In genomic region chr10:70932415-70933196, GRCh38 we compare ENCODE assay signal across 23 cellular contexts. TPM values are rescaled to one million over a fixed set of nuclear protein-coding genes. Genes with fewer than 3 reads are reported as not detected.
A peak's percentile ranks its signal among the peaks of the same experiment; 100 is the strongest.
DNase-seq lines count a peak whose midpoint lies in the region; ATAC-seq, FAIRE-seq and TF ChIP-seq lines count a peak whose summit lies in the region.
"Had no signal": no experiment of that assay in that cellular context is flagged by ENCODE, and none has a peak within 500 bp of the region (broad histone marks: within the 10 kb centered on the region; RNA-seq: fewer than 3 reads in every experiment).

No MANE protein-coding gene starts in this region.

- H3K27ac Mint-ChIP-seq in CD8-positive, alpha-beta memory T cell = no peak overlapping the region
- H3K27ac Mint-ChIP-seq: activated CD4-positive, alpha-beta memory T cell treated with anti-CD3 and anti-CD28 coated beads, Interleukin-2, amount 10 ng/mL, durations not matched to agents 7 days and 5 days; CD4-positive, alpha-beta memory T cell; stimulated activated naive CD8-positive, alpha-beta T cell treated with anti-CD3 and anti-CD28 coated beads, Interleukin-15, Interleukin-2, amounts not matched to agents 100 ng/mL and 50 ng/mL, for 24 hours had no signal

- ATAC-seq in HG03108 (IDR thresholded peaks at IDR 0.05; ENCODE audit: unreplicated experiment) = no peak
- ATAC-seq: right cardiac atrium had no signal

- POLR2A ChIA-PET in CD8-positive, alpha-beta memory T cell (lab: Charles Lee) = no interaction called here

- H3K4me3 ChIP-seq in colonic mucosa (no peak overlapping the region), retinal pigment epithelial cell (ENCODE audit: low read length) (no peak overlapping the region)
- H3K4me3 ChIP-seq in CD8-positive, alpha-beta memory T cell (ENCODE audit: low read length) = no peak overlapping the region
- H3K4me3 ChIP-seq: coronary artery had no signal

- CTCF ChIA-PET in CD8-positive, alpha-beta memory T cell (lab: Charles Lee) = no interaction called here

- H3K9ac ChIP-seq in colonic mucosa (ENCODE audit: low read depth in 2 of 2, low read length in 2 of 2) = no peak overlapping the region

- H3K36me3 Mint-ChIP-seq in CD8-positive, alpha-beta memory T cell = no peaks in the 10 kb centered on the region
- H3K36me3 Mint-ChIP-seq: CD4-positive, alpha-beta memory T cell had no signal

- H3K4me3 Mint-ChIP-seq in CD8-positive, alpha-beta memory T cell = no peak overlapping the region
- H3K4me3 Mint-ChIP-seq: activated CD4-positive, alpha-beta memory T cell treated with anti-CD3 and anti-CD28 coated beads, Interleukin-2, amount 10 ng/mL, durations not matched to agents 7 days and 5 days; CD4-positive, alpha-beta memory T cell; stimulated activated naive CD8-positive, alpha-beta T cell treated with anti-CD3 and anti-CD28 coated beads, Interleukin-15, Interleukin-2, amounts not matched to agents 100 ng/mL and 50 ng/mL, for 24 hours had no signal

- no peaks in the 10 kb centered on the region for H3K9me3 ChIP-seq in colonic mucosa
- H3K9me3 ChIP-seq in CD8-positive, alpha-beta memory T cell (ENCODE audit: low read length) = no peaks in the 10 kb centered on the region

- intact Hi-C loops in colonic mucosa (cut with DNase I) = no loop called here

- peaks cover 0 to 5% of the 10 kb centered on the region in 2 donors for H3K27me3 Mint-ChIP-seq in CD8-positive, alpha-beta memory T cell
- H3K27me3 Mint-ChIP-seq: stimulated activated naive CD8-positive, alpha-beta T cell treated with anti-CD3 and anti-CD28 coated beads, Interleukin-15, Interleukin-2, amounts not matched to agents 100 ng/mL and 50 ng/mL, for 24 hours had no signal

- H3K27me3 ChIP-seq in colonic mucosa = no peaks in the 10 kb centered on the region
- peaks cover 5% of the 10 kb centered on the region for H3K27me3 ChIP-seq in CD8-positive, alpha-beta memory T cell (ENCODE audit: insufficient read depth, low read length, poor library complexity, severe bottlenecking)

- no peak overlapping the region for H3K27ac ChIP-seq in colonic mucosa
- no peak overlapping the region for H3K27ac ChIP-seq in CD8-positive, alpha-beta memory T cell (ENCODE audit: low read depth, low read length)
- H3K27ac ChIP-seq: coronary artery, HL-60 had no signal

- H3K36me3 ChIP-seq in colonic mucosa = no peaks in the 10 kb centered on the region
- no peaks in the 10 kb centered on the region for H3K36me3 ChIP-seq in CD8-positive, alpha-beta memory T cell (ENCODE audit: insufficient read depth, low read length)

- DNase-seq in EH (ENCODE audit: low read depth) (peak; percentile 24), HTR-8/SVneo (ENCODE audit: insufficient read length, low spot score) (peak; percentile 80), colonic mucosa (peak; percentile 25), retinal pigment epithelial cell (ENCODE audit: low read depth) (peak; percentile 52), superior temporal gyrus (ENCODE audit: extremely low spot score) (no peak)
- DNase-seq in CD8-positive, alpha-beta memory T cell = no peak
- DNase-seq: activated CD4-positive, alpha-beta memory T cell treated with anti-CD3 and anti-CD28 coated beads, Interleukin-2, amount 10 ng/mL, durations not matched to agents 7 days and 5 days; activated CD4-positive, CD25-positive, alpha-beta regulatory T cell; activated effector memory CD4-positive, alpha-beta T cell treated with Interleukin-2 at 50 U/mL for 16 hours; CD4-positive, alpha-beta memory T cell; DMS53; NCI-H1417 treated with DMSO at 0.1 percent for 48 hours; NCI-H2107; NCI-H510A treated with DMSO at 0.1 percent for 48 hours; occipital lobe; stimulated activated CD4-positive, alpha-beta T cell treated with anti-CD3 and anti-CD28 coated beads, Interleukin-12 subunit alpha, Interleukin-12 subunit beta, amount 100 ng/mL, for 4 hours; trophoblast cell had no signal

- FAIRE-seq in HTR-8/SVneo (lab: Jason Lieb, UNC) = peak; percentile 31
- FAIRE-seq: GM12891 had no signal

- H3K4me1 ChIP-seq in colonic mucosa = no peaks in the 10 kb centered on the region
- H3K4me1 ChIP-seq in CD8-positive, alpha-beta memory T cell (ENCODE audit: insufficient read depth, low read length) = no peaks in the 10 kb centered on the region

- H3K4me1 Mint-ChIP-seq in CD8-positive, alpha-beta memory T cell = no peaks in the 10 kb centered on the region
- H3K4me1 Mint-ChIP-seq: activated CD4-positive, alpha-beta memory T cell treated with anti-CD3 and anti-CD28 coated beads, Interleukin-2, amount 10 ng/mL, durations not matched to agents 7 days and 5 days; CD4-positive, alpha-beta memory T cell had no signal

- no peak for TF ChIP-seq CTCF in colonic mucosa (IDR thresholded peaks at IDR 0.05)
- TF ChIP-seq CTCF in retinal pigment epithelial cell (conservative IDR thresholded peaks at IDR 0.05; ENCODE audit: low read depth, low read length) = no peak

- no peaks in the 10 kb centered on the region for H3K9me3 Mint-ChIP-seq in CD8-positive, alpha-beta memory T cell
- H3K9me3 Mint-ChIP-seq: activated CD4-positive, alpha-beta memory T cell treated with anti-CD3 and anti-CD28 coated beads, Interleukin-2, amount 10 ng/mL, durations not matched to agents 7 days and 5 days; CD4-positive, alpha-beta memory T cell; stimulated activated naive CD8-positive, alpha-beta T cell treated with anti-CD3 and anti-CD28 coated beads, Interleukin-15, Interleukin-2, amounts not matched to agents 100 ng/mL and 50 ng/mL, for 24 hours had no signal

RNA-seq across cellular contexts. Expression of gene PCBD1, which starts 44.2 kb away (rescaled TPM):
- 100 to 1,000 TPM in 1 of 2 donors, 10 to 100 TPM in 1; 96.4 to 196 TPM for total RNA-seq in colonic mucosa
- 10 to 100 TPM; 53.9 to 55.3 TPM for total RNA-seq in CD8-positive, alpha-beta memory T cell
- polyA plus RNA-seq in CD8-positive, alpha-beta memory T cell = 29.1 TPM

Comparison
In these comparisons a context has a peak if more than half of its experiments do, and no peak if none do; other contexts are left out.
1. DNase-seq: peak in EH (single experiment), HTR-8/SVneo (single experiment), colonic mucosa (single experiment) and retinal pigment epithelial cell (single experiment); none in superior temporal gyrus (single experiment) and CD8-positive, alpha-beta memory T cell (0 of 5).